In genomic region chr16:11586375-11586855, GRCh38 we compare ENCODE assay signal across 9 cellular contexts. TPM values are rescaled to one million over a fixed set of nuclear protein-coding genes. Genes with fewer than 3 reads are reported as not detected.
DNase-seq lines count a peak whose midpoint lies in the region; ATAC-seq lines count a peak whose summit lies in the region.
"Had no signal": no experiment of that assay in that cellular context is flagged by ENCODE, and none has a peak within 500 bp of the region (broad histone marks: within the 10 kb centered on the region; RNA-seq: fewer than 3 reads in every experiment).

No MANE protein-coding gene starts in this region.

- peaks cover 0 to 5% (median 3%) of the 10 kb centered on the region in 3 donors for H3K36me3 Mint-ChIP-seq in immature natural killer cell

- no peaks in the 10 kb centered on the region for H3K9me3 ChIP-seq in adipocyte (ENCODE audit: control insufficient read depth, low read length)
- H3K9me3 ChIP-seq in stomach smooth muscle (ENCODE audit: control insufficient read depth in 2 of 2, low read length in 2 of 2): no peaks in the 10 kb centered on the region

- H3K27me3 ChIP-seq in adipocyte (replicated peaks; ENCODE audit: control insufficient read depth, insufficient read depth, low read length): no peaks in the 10 kb centered on the region
- H3K27me3 ChIP-seq in stomach smooth muscle (ENCODE audit: control insufficient read depth in 1 of 2, insufficient read depth in 2 of 2, low read length in 2 of 2): peaks cover 5 to 15% of the 10 kb centered on the region in 2 donors

- peak overlapping the region; percentile 76 for H3K27ac ChIP-seq in stomach smooth muscle (ENCODE audit: low read length)
- H3K27ac ChIP-seq: 22Rv1 had no signal

- no peaks in the 10 kb centered on the region for H3K9me3 Mint-ChIP-seq in immature natural killer cell

- peaks cover 45 to 54% of the 10 kb centered on the region in 2 donors for H3K4me1 Mint-ChIP-seq in immature natural killer cell

- H3K36me3 ChIP-seq in adipocyte (ENCODE audit: control insufficient read depth, insufficient read depth, low read length, severe bottlenecking): no peaks in the 10 kb centered on the region
- H3K36me3 ChIP-seq in stomach smooth muscle (ENCODE audit: control insufficient read depth in 2 of 2, insufficient read depth in 2 of 2, low read length in 2 of 2): no peaks in the 10 kb centered on the region

- peak; percentile 14 for ATAC-seq in HG03097 (IDR thresholded peaks at IDR 0.05; ENCODE audit: low FRiP score, unreplicated experiment)
- ATAC-seq in HG03442 (IDR thresholded peaks at IDR 0.05; ENCODE audit: unreplicated experiment): no peak

- DNase-seq in DMS 273 (lab: John Stamatoyannopoulos, UW; ENCODE audit: unreplicated experiment) (peak; percentile 45), DMS 273 treated with DMSO at 0.1 percent for 48 hours (lab: John Stamatoyannopoulos, UW) (no peak), adipocyte (ENCODE audit: low read depth) (peak; percentile 55), immature natural killer cell (no peak), NCI-H2171 (lab: John Stamatoyannopoulos, UW) (no peak)

- H3K9ac ChIP-seq in adipocyte (ENCODE audit: low read length) (peak overlapping the region; percentile 84), stomach smooth muscle (ENCODE audit: low read length in 2 of 2) (peak overlapping the region; percentile 67 to 75)

- peaks cover 16 to 28% (median 28%) of the 10 kb centered on the region in 3 donors for H3K27me3 Mint-ChIP-seq in immature natural killer cell (ENCODE audit: low read depth in 3 of 3)

- peak overlapping the region; percentile 90 to 99 (median 96) for H3K27ac Mint-ChIP-seq in immature natural killer cell

- H3K4me3 ChIP-seq in adipocyte (ENCODE audit: low read length): peak overlapping the region; percentile 85
- H3K4me3 ChIP-seq in stomach smooth muscle (ENCODE audit: low read length in 2 of 2): peak overlapping the region; percentile 64 to 78

- peak overlapping the region; percentile 95 to 100 (median 97) for H3K4me3 Mint-ChIP-seq in immature natural killer cell

- H3K4me1 ChIP-seq in adipocyte (ENCODE audit: control insufficient read depth, insufficient read depth, low read length) (peaks cover 20% of the 10 kb centered on the region), stomach smooth muscle (ENCODE audit: control insufficient read depth, insufficient read depth, low read length) (peaks cover 10% of the 10 kb centered on the region)

RNA-seq across cellular contexts. Expression of gene LITAF, which starts 0.3 kb away (rescaled TPM):
- 1,000 to 10,000 TPM; 1,031 to 1,827 (median 1,086) TPM for polyA plus RNA-seq in immature natural killer cell

Comparison
In these comparisons a context has a peak if more than half of its experiments do, and no peak if none do; other contexts are left out.
1. DNase-seq: peak in DMS 273 (single experiment) and adipocyte (single experiment); none in DMS 273 treated with DMSO at 0.1 percent for 48 hours (single experiment), immature natural killer cell (0 of 3) and NCI-H2171 (single experiment).